26 cellular contexts compared by ENCODE assay signal in genomic region chr1:239795289-239795688, GRCh38.
"Had no signal": no experiment of that assay in that cellular context is flagged by ENCODE, and none has a peak within 500 bp of the region (broad histone marks: within the 10 kb centered on the region; RNA-seq: fewer than 3 reads in every experiment).

No MANE protein-coding gene starts in this region.

- H3K4me3 ChIP-seq: coronary artery, lung, mucosa of descending colon, pancreas, smooth muscle cell, stomach, tibial nerve, upper lobe of left lung had no signal

- ATAC-seq: left ventricle myocardium superior; mucosa of descending colon; natural killer cell treated with Interleukin-12 subunit alpha and Interleukin-12 subunit beta and Interleukin-15 and Interleukin-18, amount 100 ng/mL, for 72 hours; pancreas; sciatic nerve had no signal

- H3K9me3 ChIP-seq: mucosa of descending colon, neutrophil, pancreas, stomach, tibial nerve, upper lobe of left lung had no signal

- DNase-seq: dermis blood vessel endothelial cell; effector memory CD4-positive, alpha-beta T cell; left ventricle myocardium superior; mesenchymal stem cell; mucosa of descending colon; naive B cell; pancreas; retina; stimulated activated CD4-positive, alpha-beta T cell treated with anti-CD3 and anti-CD28 coated beads, Interleukin-12 subunit alpha, Interleukin-12 subunit beta, amount 100 ng/mL, for 4 hours; stimulated activated CD4-positive, alpha-beta T cell treated with anti-CD3 and anti-CD28 coated beads, Interleukin-1b, Interleukin-23, amount 100 ng/mL, for 48 hours; stimulated activated CD4-positive, alpha-beta T cell treated with anti-CD3 and anti-CD28 coated beads, Interleukin-4, amount 100 ng/mL, for 1 hour; stimulated activated CD8-positive, alpha-beta memory T cell treated with anti-CD3 and anti-CD28 coated beads, Interleukin-4, amount 100 ng/mL, for 48 hours; stimulated activated naive CD4-positive, alpha-beta T cell; stomach; upper lobe of left lung had no signal

- H3K4me1 ChIP-seq: pancreas, stomach, tibial nerve, upper lobe of left lung had no signal

- H3K27ac ChIP-seq: coronary artery, neutrophil, pancreas, stomach, tibial nerve, upper lobe of left lung had no signal

- H3K27me3 ChIP-seq: neutrophil, pancreas, stomach, tibial nerve, upper lobe of left lung had no signal

- FAIRE-seq: endometrium, frontal cortex, keratinocyte, pancreas, urothelium cell line had no signal

- H3K36me3 ChIP-seq: neutrophil, pancreas, stomach, tibial nerve, upper lobe of left lung had no signal
